Comparison of ENCODE assay signal across 8 cellular contexts in genomic region chr15:85329561-85330421, GRCh38. TPM values are rescaled to one million over a fixed set of nuclear protein-coding genes. Genes with fewer than 3 reads are reported as not detected.
A peak's percentile ranks its signal among the peaks of the same experiment; 100 is the strongest.
DNase-seq lines count a peak whose midpoint lies in the region; ATAC-seq and TF ChIP-seq lines count a peak whose summit lies in the region.

No MANE protein-coding gene starts in this region.

- H3K27me3 ChIP-seq in MG63 (no peaks in the 10 kb centered on the region), subcutaneous abdominal adipose tissue (ENCODE audit: control insufficient read depth in 5 of 5, insufficient read depth in 4 of 5, low read length in 5 of 5) (no peaks in the 10 kb centered on the region), Caco-2 (replicated peaks; ENCODE audit: control insufficient read depth, insufficient read depth, low read length) (no peaks in the 10 kb centered on the region)

- peak overlapping the region; percentile 93 for H3K27ac Mint-ChIP-seq in activated naive CD8-positive, alpha-beta T cell
- no peak overlapping the region for H3K27ac Mint-ChIP-seq in Caco-2 (ENCODE audit: unreplicated experiment)

- TF ChIP-seq CTCF in Caco-2 (IDR thresholded peaks at IDR 0.05; ENCODE audit: insufficient read depth in 1 of 2, low read depth in 1 of 2, low read length in 1 of 2, severe bottlenecking in 1 of 2, unreplicated experiment in 1 of 2): no peak

- peaks cover 41% of the 10 kb centered on the region for H3K4me1 Mint-ChIP-seq in activated naive CD8-positive, alpha-beta T cell (ENCODE audit: low read depth)
- H3K4me1 Mint-ChIP-seq in Caco-2 (ENCODE audit: low read depth, unreplicated experiment): peaks cover 14% of the 10 kb centered on the region

- peak overlapping the region; percentile 60 for H3K27ac ChIP-seq in subcutaneous abdominal adipose tissue (ENCODE audit: low read depth, low read length)

- peak overlapping the region; percentile 51 for H3K4me3 ChIP-seq in MG63
- H3K4me3 ChIP-seq in subcutaneous abdominal adipose tissue (ENCODE audit: low read depth in 1 of 5, low read length in 5 of 5): peak overlapping the region; percentile 63 to 82 (median 68)
- H3K4me3 ChIP-seq in Caco-2 (ENCODE audit: low read depth, low read length): no peak overlapping the region

- H3K36me3 Mint-ChIP-seq in activated naive CD8-positive, alpha-beta T cell: no peaks in the 10 kb centered on the region
- H3K36me3 Mint-ChIP-seq in Caco-2 (ENCODE audit: insufficient read depth, unreplicated experiment): no peaks in the 10 kb centered on the region

- no peaks in the 10 kb centered on the region for H3K27me3 Mint-ChIP-seq in activated naive CD8-positive, alpha-beta T cell
- H3K27me3 Mint-ChIP-seq in Caco-2 (ENCODE audit: insufficient read depth, unreplicated experiment): no peaks in the 10 kb centered on the region

- intact Hi-C loops in Caco-2 (cut with micrococcal nuclease; ENCODE audit: unreplicated experiment): loop anchor here (2.0 to 5.0 kb wide), 3 partner anchors 33 to 153 kb away; partner anchors contain the start of gene AKAP13

- CTCF ChIA-PET in Caco-2 (lab: Charles Lee): no interaction called here

- DNase-seq in MG63 (peak; percentile 31), kidney glomerular epithelial cell (lab: John Stamatoyannopoulos, UW) (peak; percentile 47), Caco-2 (no peak), NCI-H1105 treated with DMSO at 0.1 percent for 48 hours (lab: John Stamatoyannopoulos, UW) (no peak)

- peak overlapping the region in 3 of 5 donors; percentile 42 to 71 (median 55) for H3K9ac ChIP-seq in subcutaneous abdominal adipose tissue (ENCODE audit: low read length in 5 of 5)

- H3K9me3 Mint-ChIP-seq in activated naive CD8-positive, alpha-beta T cell (ENCODE audit: low read depth): no peaks in the 10 kb centered on the region
- no peaks in the 10 kb centered on the region for H3K9me3 Mint-ChIP-seq in Caco-2 (ENCODE audit: unreplicated experiment)

- H3K4me3 Mint-ChIP-seq in activated naive CD8-positive, alpha-beta T cell: peak overlapping the region; percentile 89
- no peak overlapping the region for H3K4me3 Mint-ChIP-seq in Caco-2 (ENCODE audit: unreplicated experiment)

- BruUV-seq in Caco-2 (replicated peaks; lab: Mats Ljungman, UMichigan): no TSS peak

- no peaks in the 10 kb centered on the region for H3K9me3 ChIP-seq in MG63
- no peaks in the 10 kb centered on the region for H3K9me3 ChIP-seq in subcutaneous abdominal adipose tissue (ENCODE audit: control insufficient read depth in 5 of 5, low read length in 5 of 5)
- H3K9me3 ChIP-seq in Caco-2: no peaks in the 10 kb centered on the region

- no peaks in the 10 kb centered on the region for H3K36me3 ChIP-seq in MG63
- no peaks in the 10 kb centered on the region for H3K36me3 ChIP-seq in subcutaneous abdominal adipose tissue (ENCODE audit: control insufficient read depth in 5 of 5, insufficient read depth in 5 of 5, low read length in 5 of 5)
- no peaks in the 10 kb centered on the region for H3K36me3 ChIP-seq in Caco-2 (ENCODE audit: control insufficient read depth, insufficient read depth, low read length)

- ATAC-seq in GM18498 (IDR thresholded peaks at IDR 0.05; ENCODE audit: unreplicated experiment) (peak; percentile 66), GM21786 (IDR thresholded peaks at IDR 0.05; ENCODE audit: unreplicated experiment) (peak; percentile 62)

- POLR2A ChIA-PET in Caco-2 (lab: Charles Lee): no interaction called here

- H3K4me1 ChIP-seq in subcutaneous abdominal adipose tissue (ENCODE audit: control insufficient read depth in 5 of 5, insufficient read depth in 5 of 5, low read length in 5 of 5): peaks cover 0 to 26% (median 21%) of the 10 kb centered on the region in 5 donors
- H3K4me1 ChIP-seq in Caco-2: peaks cover 34% of the 10 kb centered on the region

RNA-seq across cellular contexts. Expression of gene AKAP13, which starts 50.6 kb away (rescaled TPM):
- total RNA-seq in MG63 (2014; rRNA removed; shearing (Covaris generic); ENCODE audit: low replicate concordance): 12.2 and 36.4 TPM in 2 replicates
- total RNA-seq in Caco-2 (2022): 48.3 and 49.6 TPM in 2 replicates

Comparison
In these comparisons a context has a peak if more than half of its experiments do, and no peak if none do; other contexts are left out.
1. DNase-seq: peak in MG63 (single experiment) and kidney glomerular epithelial cell (single experiment); none in Caco-2 (0 of 2) and NCI-H1105 treated with DMSO at 0.1 percent for 48 hours (single experiment).